Comparison of ENCODE assay signal across 8 cellular contexts in genomic region chr13:77028202-77028601, GRCh38. TPM values are rescaled to one million over a fixed set of nuclear protein-coding genes. Genes with fewer than 3 reads are reported as not detected.
DNase-seq lines count a peak whose midpoint lies in the region; ATAC-seq, FAIRE-seq and TF ChIP-seq lines count a peak whose summit lies in the region.

No MANE protein-coding gene starts in this region.

- FAIRE-seq in keratinocyte (lab: Jason Lieb, UNC) (no peak), urothelium cell line (lab: Jason Lieb, UNC) (no peak)

- H2AFZ ChIP-seq in keratinocyte (ENCODE audit: control insufficient read depth, low read length): peak overlapping the region; percentile 91

- H3K4me1 Mint-ChIP-seq in activated naive CD4-positive, alpha-beta T cell treated with anti-CD3 and anti-CD28 coated beads, Interleukin-2, amount 10 ng/mL, durations not matched to agents 7 days and 5 days: peaks cover 44% of the 10 kb centered on the region
- H3K4me1 Mint-ChIP-seq in activated T-helper 17 cell treated with anti-CD3 and anti-CD28 coated beads, Interleukin-2, amount 50 U/mL, for 72 hours: peaks cover 23% of the 10 kb centered on the region

- no peak for DNase-seq in activated naive CD4-positive, alpha-beta T cell treated with anti-CD3 and anti-CD28 coated beads, Interleukin-2, amount 10 ng/mL, durations not matched to agents 7 days and 5 days
- no peak for DNase-seq in activated naive CD4-positive, alpha-beta T cell treated with Interleukin-2 at 50 U/mL for 16 hours
- DNase-seq in keratinocyte (ENCODE audit: low read depth, low spot score) (no peak), upper lobe of right lung (no peak), middle frontal gyrus (ENCODE audit: extremely low spot score, low spot score) (no peak), urothelium cell line (ENCODE audit: low spot score) (no peak)

- H4K20me1 ChIP-seq in keratinocyte (ENCODE audit: control insufficient read depth, extremely low read depth, insufficient read depth, low read length): peaks cover 8% of the 10 kb centered on the region

- H3K36me3 ChIP-seq in keratinocyte (ENCODE audit: control insufficient read depth in 2 of 2, extremely low read depth in 1 of 2, insufficient read depth in 2 of 2, low read length in 2 of 2) (no peaks in the 10 kb centered on the region), upper lobe of right lung (no peaks in the 10 kb centered on the region)

- peak overlapping the region; percentile 49 for H3K27ac Mint-ChIP-seq in activated naive CD4-positive, alpha-beta T cell treated with anti-CD3 and anti-CD28 coated beads, Interleukin-2, amount 10 ng/mL, durations not matched to agents 7 days and 5 days
- H3K27ac Mint-ChIP-seq in activated T-helper 17 cell treated with anti-CD3 and anti-CD28 coated beads, Interleukin-2, amount 50 U/mL, for 72 hours: peak overlapping the region; percentile 90

- no peak overlapping the region for H3K9ac ChIP-seq in keratinocyte (ENCODE audit: control insufficient read depth, extremely low read depth, insufficient read depth, low read length)

- peaks cover 6% of the 10 kb centered on the region for H3K4me1 ChIP-seq in keratinocyte (ENCODE audit: control insufficient read depth, extremely low read depth, insufficient read depth, low read length)
- peaks cover 36% of the 10 kb centered on the region for H3K4me1 ChIP-seq in upper lobe of right lung

- peak overlapping the region in 1 of 3 experiments; percentile 90 for H3K4me3 ChIP-seq in keratinocyte (ENCODE audit: control insufficient read depth in 2 of 3, extremely low read depth in 1 of 3, insufficient read depth in 2 of 3, low read depth in 1 of 3, low read length in 3 of 3)
- H3K4me3 ChIP-seq in upper lobe of right lung: no peak overlapping the region

- CTCF ChIA-PET in activated naive CD4-positive, alpha-beta T cell treated with anti-CD3 and anti-CD28 coated beads, Interleukin-2, amount 10 ng/mL, durations not matched to agents 7 days and 5 days (lab: Charles Lee): interaction anchor here (1.0 to 2.0 kb wide), 3 partner anchors 28 to 450 kb away, joined by 3 to 5 read pairs (median 3); no protein-coding TSS in a partner anchor

- peaks cover 17% of the 10 kb centered on the region for H3K36me3 Mint-ChIP-seq in activated naive CD4-positive, alpha-beta T cell treated with anti-CD3 and anti-CD28 coated beads, Interleukin-2, amount 10 ng/mL, durations not matched to agents 7 days and 5 days
- H3K36me3 Mint-ChIP-seq in activated T-helper 17 cell treated with anti-CD3 and anti-CD28 coated beads, Interleukin-2, amount 50 U/mL, for 72 hours (ENCODE audit: low read depth): peaks cover 38% of the 10 kb centered on the region

- no peaks in the 10 kb centered on the region for H3K9me3 Mint-ChIP-seq in activated naive CD4-positive, alpha-beta T cell treated with anti-CD3 and anti-CD28 coated beads, Interleukin-2, amount 10 ng/mL, durations not matched to agents 7 days and 5 days
- H3K9me3 Mint-ChIP-seq in activated T-helper 17 cell treated with anti-CD3 and anti-CD28 coated beads, Interleukin-2, amount 50 U/mL, for 72 hours: no peaks in the 10 kb centered on the region

- H3K27ac ChIP-seq in keratinocyte (ENCODE audit: control insufficient read depth, insufficient read depth, low read length) (no peak overlapping the region), upper lobe of right lung (peak overlapping the region; percentile 99)

- intact Hi-C loops in upper lobe of right lung (cut with DNase I): no loop called here

- H3K4me2 ChIP-seq in keratinocyte (ENCODE audit: control insufficient read depth, extremely low read depth, insufficient read depth, low read depth, low read length): peak overlapping the region; percentile 90

- dilution Hi-C loops in keratinocyte (cut with MboI; ENCODE audit: extremely low pct_ligation_motif_present, low sequenced_read_pairs): no loop called here

- no peak for ATAC-seq in activated T-helper 17 cell treated with anti-CD3 and anti-CD28 coated beads, Interleukin-2, amount 50 U/mL, for 72 hours (replicated peaks)
- no peak for ATAC-seq in upper lobe of right lung
- ATAC-seq in GM18511 (IDR thresholded peaks at IDR 0.05; ENCODE audit: unreplicated experiment): no peak

- TF ChIP-seq CTCF in keratinocyte (optimal IDR thresholded peaks at IDR 0.05 in 1 of 3, IDR thresholded peaks at IDR 0.05 in 1 of 3, conservative IDR thresholded peaks at IDR 0.05 in 1 of 3; ENCODE audit: extremely low read depth in 1 of 3, insufficient read depth in 2 of 3, low read length in 3 of 3) (no peak), upper lobe of right lung (IDR thresholded peaks at IDR 0.05) (no peak)

- no peaks in the 10 kb centered on the region for H3K9me1 ChIP-seq in keratinocyte (ENCODE audit: control insufficient read depth, extremely low read depth, insufficient read depth, low read length)

- H3K9me3 ChIP-seq in keratinocyte (ENCODE audit: control insufficient read depth, low read depth, low read length) (no peaks in the 10 kb centered on the region), upper lobe of right lung (no peaks in the 10 kb centered on the region)

- H3K4me3 Mint-ChIP-seq in activated naive CD4-positive, alpha-beta T cell treated with anti-CD3 and anti-CD28 coated beads, Interleukin-2, amount 10 ng/mL, durations not matched to agents 7 days and 5 days: peak overlapping the region; percentile 97
- peak overlapping the region; percentile 85 for H3K4me3 Mint-ChIP-seq in activated T-helper 17 cell treated with anti-CD3 and anti-CD28 coated beads, Interleukin-2, amount 50 U/mL, for 72 hours

- H3K27me3 ChIP-seq in keratinocyte (ENCODE audit: control insufficient read depth, extremely low read depth, insufficient read depth, low read length) (no peaks in the 10 kb centered on the region), upper lobe of right lung (no peaks in the 10 kb centered on the region)

- peaks cover 32% of the 10 kb centered on the region for H3K79me2 ChIP-seq in keratinocyte (ENCODE audit: control insufficient read depth, insufficient read depth, low read length)

- peaks cover 12% of the 10 kb centered on the region for H3K27me3 Mint-ChIP-seq in activated naive CD4-positive, alpha-beta T cell treated with anti-CD3 and anti-CD28 coated beads, Interleukin-2, amount 10 ng/mL, durations not matched to agents 7 days and 5 days
- no peaks in the 10 kb centered on the region for H3K27me3 Mint-ChIP-seq in activated T-helper 17 cell treated with anti-CD3 and anti-CD28 coated beads, Interleukin-2, amount 50 U/mL, for 72 hours

RNA-seq across cellular contexts. Expression of gene FBXL3, which starts 1.2 kb away (rescaled TPM):
- 10 to 100 TPM; 38.9 to 53.3 TPM for total RNA-seq in activated T-helper 17 cell treated with anti-CD3 and anti-CD28 coated beads, Interleukin-2, amount 50 U/mL, for 72 hours
- 15.7 to 25.4 TPM (median 18.3 TPM) in 3 replicates for polyA plus RNA-seq in keratinocyte
- 6.1 TPM for polyA plus RNA-seq in keratinocyte (2011; ENCODE audit: low read depth)
- polyA plus RNA-seq in keratinocyte (2011; cell fraction: cytosol; rRNA removed): 11.2 and 23.2 TPM in 2 replicates
- polyA plus RNA-seq in keratinocyte (2011; cell fraction: nucleus; rRNA removed): 15.8 and 21.0 TPM in 2 replicates
- polyA plus RNA-seq in keratinocyte (2012; ENCODE audit: low replicate concordance): 15.7 and 18.4 TPM in 2 replicates
- polyA minus RNA-seq in keratinocyte: 9.2 to 21.7 TPM (median 14.9 TPM) in 3 replicates
- polyA minus RNA-seq in keratinocyte (2011; cell fraction: cytosol; rRNA and poly(A)+ RNA removed): 18.8 TPM
- polyA minus RNA-seq in keratinocyte (2011; cell fraction: nucleus; rRNA and poly(A)+ RNA removed): 12.8 and 26.0 TPM in 2 replicates
- total RNA-seq in upper lobe of right lung: 49.4 TPM

RNA-seq across cellular contexts. Expression of gene CLN5, which starts 36.3 kb away (rescaled TPM):
- 10 to 100 TPM in 1 of 2 donors, 1 to 10 TPM in 1; 9.9 to 29.0 TPM for total RNA-seq in activated T-helper 17 cell treated with anti-CD3 and anti-CD28 coated beads, Interleukin-2, amount 50 U/mL, for 72 hours
- polyA plus RNA-seq in keratinocyte: 20.7 to 32.4 TPM (median 28.7 TPM) in 3 replicates
- 6.2 TPM for polyA plus RNA-seq in keratinocyte (2011; ENCODE audit: low read depth)
- 12.7 and 26.4 TPM in 2 replicates for polyA plus RNA-seq in keratinocyte (2011; cell fraction: cytosol; rRNA removed)
- polyA plus RNA-seq in keratinocyte (2011; cell fraction: nucleus; rRNA removed): 44.9 and 54.6 TPM in 2 replicates
- polyA plus RNA-seq in keratinocyte (2012; ENCODE audit: low replicate concordance): 20.4 and 20.9 TPM in 2 replicates
- polyA minus RNA-seq in keratinocyte: 3.8 to 26.3 TPM (median 23.2 TPM) in 3 replicates
- 15.0 TPM for polyA minus RNA-seq in keratinocyte (2011; cell fraction: cytosol; rRNA and poly(A)+ RNA removed)
- 24.3 and 41.1 TPM in 2 replicates for polyA minus RNA-seq in keratinocyte (2011; cell fraction: nucleus; rRNA and poly(A)+ RNA removed)
- 41.8 TPM for total RNA-seq in upper lobe of right lung
